16 cellular contexts compared by ENCODE assay signal in the genomic region with DNA sequence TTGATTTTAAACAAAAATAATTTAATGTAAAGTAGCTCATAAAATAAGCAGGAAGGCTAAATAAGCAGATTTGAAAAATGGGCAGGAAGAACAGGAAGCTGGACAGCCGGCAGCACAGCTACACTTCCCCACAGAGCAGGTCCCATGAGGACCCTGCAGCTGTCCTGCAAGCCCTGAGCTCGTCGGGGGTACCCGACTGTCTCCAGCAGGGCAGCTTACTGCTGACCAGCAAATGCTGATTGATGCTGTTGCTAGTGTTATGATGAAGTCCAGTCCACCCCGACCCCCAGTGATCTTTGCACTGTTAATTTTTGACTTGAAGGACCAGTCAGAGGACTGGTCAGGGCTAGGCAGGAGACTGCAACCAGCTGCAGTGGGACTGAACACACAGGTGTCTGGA. TPM values are rescaled to one million over a fixed set of nuclear protein-coding genes. Genes with fewer than 3 reads are reported as not detected.
DNase-seq lines count a peak whose midpoint lies in the region; ATAC-seq and TF ChIP-seq lines count a peak whose summit lies in the region.
"Had no signal": no experiment of that assay in that cellular context is flagged by ENCODE, and none has a peak within 500 bp of the region (broad histone marks: within the 10 kb centered on the region; RNA-seq: fewer than 3 reads in every experiment).

No MANE protein-coding gene starts in this region.

- ATAC-seq in Right ventricle myocardium superior (ENCODE audit: poor library complexity), result no peak
- no peak for ATAC-seq in stimulated activated effector memory CD8-positive, alpha-beta T cell treated with anti-CD3 and anti-CD28 coated beads, Interleukin-12 subunit alpha, Interleukin-12 subunit beta, amount 100 ng/mL, for 72 hours
- ATAC-seq in HG03175 (IDR thresholded peaks at IDR 0.05; ENCODE audit: unreplicated experiment), result no peak

- TF ChIP-seq CTCF in left ventricle myocardium inferior (IDR thresholded peaks at IDR 0.05; ENCODE audit: borderline replicate concordance), result no peak

- no peak overlapping the region for H3K4me3 Mint-ChIP-seq in stimulated activated effector memory CD8-positive, alpha-beta T cell treated with anti-CD3 and anti-CD28 coated beads, Interleukin-12 subunit alpha, Interleukin-12 subunit beta, amount 100 ng/mL, for 72 hours

- H3K9me3 Mint-ChIP-seq in stimulated activated effector memory CD8-positive, alpha-beta T cell treated with anti-CD3 and anti-CD28 coated beads, Interleukin-12 subunit alpha, Interleukin-12 subunit beta, amount 100 ng/mL, for 72 hours, result no peaks in the 10 kb centered on the region

- peaks cover 11% of the 10 kb centered on the region for H3K4me1 ChIP-seq in left ventricle myocardium inferior
- H3K4me1 ChIP-seq: HAP-1, SJSA1 had no signal

- no peak overlapping the region for H3K4me3 ChIP-seq in left ventricle myocardium inferior
- H3K4me3 ChIP-seq: HAP-1, SJSA1 had no signal

- H3K36me3 Mint-ChIP-seq in stimulated activated effector memory CD8-positive, alpha-beta T cell treated with anti-CD3 and anti-CD28 coated beads, Interleukin-12 subunit alpha, Interleukin-12 subunit beta, amount 100 ng/mL, for 72 hours, result no peaks in the 10 kb centered on the region

- intact Hi-C loops in left ventricle myocardium inferior (cut with micrococcal nuclease) (no loop called here), Right ventricle myocardium superior (cut with DNase I) (no loop called here)

- DNase-seq in left ventricle myocardium inferior (peak; percentile 17), Right ventricle myocardium superior (no peak), NAMALWA (ENCODE audit: low spot score) (peak; percentile 11), left kidney (ENCODE audit: low read depth, low spot score) (peak; percentile 37), GM19238 (ENCODE audit: insufficient read length, low spot score) (no peak)
- no peak for DNase-seq in stimulated activated effector memory CD8-positive, alpha-beta T cell treated with anti-CD3 and anti-CD28 coated beads, Interleukin-12 subunit alpha, Interleukin-12 subunit beta, amount 100 ng/mL, for 72 hours (ENCODE audit: low spot score in 2 of 2)
- DNase-seq: NCI-H1048, NCI-H146, NCI-H2081, NCI-H748 treated with DMSO at 0.1 percent for 48 hours, RPMI8226 had no signal

- no peak overlapping the region for H3K27ac ChIP-seq in left ventricle myocardium inferior (replicated peaks)
- H3K27ac ChIP-seq: C4-2B, HL-60, SJSA1 had no signal

- no peaks in the 10 kb centered on the region for H3K36me3 ChIP-seq in left ventricle myocardium inferior
- H3K36me3 ChIP-seq: HAP-1, SJSA1 had no signal

- no peaks in the 10 kb centered on the region for H3K4me1 Mint-ChIP-seq in stimulated activated effector memory CD8-positive, alpha-beta T cell treated with anti-CD3 and anti-CD28 coated beads, Interleukin-12 subunit alpha, Interleukin-12 subunit beta, amount 100 ng/mL, for 72 hours

- no peaks in the 10 kb centered on the region for H3K27me3 ChIP-seq in left ventricle myocardium inferior (ENCODE audit: low read depth)
- H3K27me3 ChIP-seq: SJSA1 had no signal

- H3K27ac Mint-ChIP-seq in stimulated activated effector memory CD8-positive, alpha-beta T cell treated with anti-CD3 and anti-CD28 coated beads, Interleukin-12 subunit alpha, Interleukin-12 subunit beta, amount 100 ng/mL, for 72 hours, result no peak overlapping the region

- H3K9me3 ChIP-seq in left ventricle myocardium inferior (replicated peaks), result no peaks in the 10 kb centered on the region
- H3K9me3 ChIP-seq: HAP-1, SJSA1 had no signal

RNA-seq across cellular contexts. Expression of gene POLE4, which starts 27.5 kb away (rescaled TPM):
- 36.6 TPM for total RNA-seq in left ventricle myocardium inferior
- total RNA-seq in Right ventricle myocardium superior, result 48.7 TPM

Comparison
In these comparisons a context has a peak if more than half of its experiments do, and no peak if none do; other contexts are left out.
1. DNase-seq: peak in left ventricle myocardium inferior (single experiment), NAMALWA (single experiment) and left kidney (single experiment); none in Right ventricle myocardium superior (single experiment), GM19238 (single experiment) and stimulated activated effector memory CD8-positive, alpha-beta T cell treated with anti-CD3 and anti-CD28 coated beads, Interleukin-12 subunit alpha, Interleukin-12 subunit beta, amount 100 ng/mL, for 72 hours (0 of 2).